In the genomic region with DNA sequence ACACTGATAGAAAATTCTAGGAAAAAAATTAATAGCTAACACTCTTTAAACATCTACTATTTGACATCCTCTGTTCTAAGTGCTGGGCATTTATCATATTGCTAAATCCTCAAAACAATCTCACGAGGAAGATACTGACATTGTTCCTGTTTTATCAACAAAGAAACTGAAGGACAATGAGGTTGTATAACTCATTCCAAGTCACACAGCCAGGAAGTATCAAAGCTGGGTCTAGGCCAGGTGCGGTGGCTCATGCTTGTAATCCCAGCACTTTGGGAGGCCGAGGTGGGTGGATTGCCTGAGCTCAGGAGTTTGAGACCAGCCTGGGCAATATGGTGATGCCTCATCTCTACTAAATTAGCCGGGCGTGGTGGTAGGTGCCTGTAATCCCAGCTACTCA, we compare ENCODE assay signal across 13 cellular contexts. TPM values are rescaled to one million over a fixed set of nuclear protein-coding genes. Genes with fewer than 3 reads are reported as not detected.
DNase-seq lines count a peak whose midpoint lies in the region; ATAC-seq and TF ChIP-seq lines count a peak whose summit lies in the region.
"Had no signal": no experiment of that assay in that cellular context is flagged by ENCODE, and none has a peak within 500 bp of the region (broad histone marks: within the 10 kb centered on the region; RNA-seq: fewer than 3 reads in every experiment).

No MANE protein-coding gene starts in this region.

- H3K27me3 Mint-ChIP-seq in activated CD8-positive, alpha-beta memory T cell treated with anti-CD3 and anti-CD28 coated beads, Interleukin-2, amount 10 ng/mL, durations not matched to agents 7 days and 5 days: peaks cover 25% of the 10 kb centered on the region
- H3K27me3 Mint-ChIP-seq in dendritic cell treated with granulocyte-macrophage colony-stimulating factor and Interleukin-4, amounts not matched to agents 40 ng/mL and 50 ng/mL, for 4 days: peaks cover 9% of the 10 kb centered on the region

- H3K4me1 Mint-ChIP-seq in activated CD8-positive, alpha-beta memory T cell treated with anti-CD3 and anti-CD28 coated beads, Interleukin-2, amount 10 ng/mL, durations not matched to agents 7 days and 5 days: peaks cover 79% of the 10 kb centered on the region
- H3K4me1 Mint-ChIP-seq in dendritic cell treated with granulocyte-macrophage colony-stimulating factor and Interleukin-4, amounts not matched to agents 40 ng/mL and 50 ng/mL, for 4 days (ENCODE audit: low read depth): peaks cover 55% of the 10 kb centered on the region

- CTCF ChIA-PET in activated CD8-positive, alpha-beta memory T cell treated with anti-CD3 and anti-CD28 coated beads, Interleukin-2, amount 10 ng/mL, durations not matched to agents 7 days and 5 days (lab: Charles Lee): interaction anchor here (0.7 to 1.0 kb wide), 2 partner anchors 35 to 50 kb away, joined by 3 read pairs; no protein-coding TSS in a partner anchor

- H3K27ac Mint-ChIP-seq in activated CD8-positive, alpha-beta memory T cell treated with anti-CD3 and anti-CD28 coated beads, Interleukin-2, amount 10 ng/mL, durations not matched to agents 7 days and 5 days: peak overlapping the region; percentile 56
- H3K27ac Mint-ChIP-seq in dendritic cell treated with granulocyte-macrophage colony-stimulating factor and Interleukin-4, amounts not matched to agents 40 ng/mL and 50 ng/mL, for 4 days: peak overlapping the region; percentile 67
- H3K27ac Mint-ChIP-seq: activated T-cell treated with anti-CD3 and anti-CD28 coated beads, Interleukin-2, amount 50 U/mL, for 72 hours had no signal

- H3K27me3 ChIP-seq in MG63: no peaks in the 10 kb centered on the region
- no peaks in the 10 kb centered on the region for H3K27me3 ChIP-seq in spleen (replicated peaks in 1 of 7)
- H3K27me3 ChIP-seq: uterus had no signal

- ATAC-seq in activated CD8-positive, alpha-beta memory T cell treated with anti-CD3 and anti-CD28 coated beads, Interleukin-2, amount 10 ng/mL, durations not matched to agents 7 days and 5 days: no peak

- H3K36me3 ChIP-seq in MG63 (no peaks in the 10 kb centered on the region), spleen (no peaks in the 10 kb centered on the region)
- H3K36me3 ChIP-seq: uterus had no signal

- peaks cover 4% of the 10 kb centered on the region for H3K9me3 Mint-ChIP-seq in activated CD8-positive, alpha-beta memory T cell treated with anti-CD3 and anti-CD28 coated beads, Interleukin-2, amount 10 ng/mL, durations not matched to agents 7 days and 5 days (ENCODE audit: low read depth)
- H3K9me3 Mint-ChIP-seq in dendritic cell treated with granulocyte-macrophage colony-stimulating factor and Interleukin-4, amounts not matched to agents 40 ng/mL and 50 ng/mL, for 4 days: no peaks in the 10 kb centered on the region
- H3K9me3 Mint-ChIP-seq: activated T-cell treated with anti-CD3 and anti-CD28 coated beads, Interleukin-2, amount 50 U/mL, for 72 hours had no signal

- no peak overlapping the region for H3K4me3 Mint-ChIP-seq in activated CD8-positive, alpha-beta memory T cell treated with anti-CD3 and anti-CD28 coated beads, Interleukin-2, amount 10 ng/mL, durations not matched to agents 7 days and 5 days
- no peak overlapping the region for H3K4me3 Mint-ChIP-seq in dendritic cell treated with granulocyte-macrophage colony-stimulating factor and Interleukin-4, amounts not matched to agents 40 ng/mL and 50 ng/mL, for 4 days

- peak overlapping the region in 7 of 8 donors; percentile 32 to 85 (median 52) for H3K27ac ChIP-seq in spleen
- no peak overlapping the region for H3K27ac ChIP-seq in caudate nucleus (ENCODE audit: low read depth, low read length)
- H3K27ac ChIP-seq: SK-N-MC had no signal

- TF ChIP-seq POLR2A in spleen (IDR thresholded peaks at IDR 0.05): no peak

- DNase-seq in activated CD8-positive, alpha-beta memory T cell treated with anti-CD3 and anti-CD28 coated beads, Interleukin-2, amount 10 ng/mL, durations not matched to agents 7 days and 5 days: no peak
- no peak for DNase-seq in activated CD8-positive, alpha-beta memory T cell treated with anti-CD3 and anti-CD28 coated beads for 24 hours
- DNase-seq in MG63: peak; percentile 49
- no peak for DNase-seq in spleen
- no peak for DNase-seq in caudate nucleus (lab: John Stamatoyannopoulos, UW)
- no peak for DNase-seq in EL
- no peak for DNase-seq in NCI-H1694 treated with DMSO at 0.1 percent for 48 hours (lab: John Stamatoyannopoulos, UW)
- DNase-seq: NCI-H1417, occipital lobe, uterus had no signal

- no peak for TF ChIP-seq CTCF in spleen (IDR thresholded peaks at IDR 0.05 in 8 of 11, conservative IDR thresholded peaks at IDR 0.05 in 3 of 11)

- H3K9me3 ChIP-seq in MG63 (no peaks in the 10 kb centered on the region), spleen (no peaks in the 10 kb centered on the region)
- H3K9me3 ChIP-seq: uterus had no signal

- peaks cover 12 to 96% (median 50%) of the 10 kb centered on the region in 6 donors for H3K4me1 ChIP-seq in spleen
- H3K4me1 ChIP-seq: uterus had no signal

- WGBS in spleen, 5 donors: 69 to 76% (median 74%) methylated on average over 5 of the region's 5 CpGs

- peaks cover 26% of the 10 kb centered on the region for H3K36me3 Mint-ChIP-seq in activated CD8-positive, alpha-beta memory T cell treated with anti-CD3 and anti-CD28 coated beads, Interleukin-2, amount 10 ng/mL, durations not matched to agents 7 days and 5 days
- H3K36me3 Mint-ChIP-seq in dendritic cell treated with granulocyte-macrophage colony-stimulating factor and Interleukin-4, amounts not matched to agents 40 ng/mL and 50 ng/mL, for 4 days (ENCODE audit: low read depth): no peaks in the 10 kb centered on the region

- intact Hi-C loops in dendritic cell treated with granulocyte-macrophage colony-stimulating factor and Interleukin-4, amounts not matched to agents 40 ng/mL and 50 ng/mL, for 4 days (cut with micrococcal nuclease): loop anchor here (5.0 kb wide), 1 partner anchor 47 kb away; no protein-coding TSS in a partner anchor
- intact Hi-C loops in spleen (cut with DNase I; ENCODE audit: low total_unique reads): no loop called here

- H3K4me3 ChIP-seq in MG63 (no peak overlapping the region), spleen (no peak overlapping the region)
- H3K4me3 ChIP-seq: SK-N-MC, uterus had no signal

RNA-seq across cellular contexts. Expression of gene IL6, which starts 51.6 kb away (rescaled TPM):
- under 1 TPM in 1 of 2 experiments, not detected in 1; 0.66 TPM for total RNA-seq in activated CD8-positive, alpha-beta memory T cell treated with anti-CD3 and anti-CD28 coated beads, Interleukin-2, amount 10 ng/mL, durations not matched to agents 7 days and 5 days
- total RNA-seq in MG63 (2014; rRNA removed; shearing (Covaris generic); ENCODE audit: low replicate concordance): 5.2 and 13.7 TPM in 2 replicates
- total RNA-seq in spleen: 10 to 100 TPM in 1 of 7 donors, 1 to 10 TPM in 6; 1.8 to 11.8 (median 3.9) TPM
- 1 to 10 TPM; 3.5 to 7.8 (median 5.4) TPM for polyA plus RNA-seq in spleen
- total RNA-seq: occipital lobe had no signal
